In the genomic region with DNA sequence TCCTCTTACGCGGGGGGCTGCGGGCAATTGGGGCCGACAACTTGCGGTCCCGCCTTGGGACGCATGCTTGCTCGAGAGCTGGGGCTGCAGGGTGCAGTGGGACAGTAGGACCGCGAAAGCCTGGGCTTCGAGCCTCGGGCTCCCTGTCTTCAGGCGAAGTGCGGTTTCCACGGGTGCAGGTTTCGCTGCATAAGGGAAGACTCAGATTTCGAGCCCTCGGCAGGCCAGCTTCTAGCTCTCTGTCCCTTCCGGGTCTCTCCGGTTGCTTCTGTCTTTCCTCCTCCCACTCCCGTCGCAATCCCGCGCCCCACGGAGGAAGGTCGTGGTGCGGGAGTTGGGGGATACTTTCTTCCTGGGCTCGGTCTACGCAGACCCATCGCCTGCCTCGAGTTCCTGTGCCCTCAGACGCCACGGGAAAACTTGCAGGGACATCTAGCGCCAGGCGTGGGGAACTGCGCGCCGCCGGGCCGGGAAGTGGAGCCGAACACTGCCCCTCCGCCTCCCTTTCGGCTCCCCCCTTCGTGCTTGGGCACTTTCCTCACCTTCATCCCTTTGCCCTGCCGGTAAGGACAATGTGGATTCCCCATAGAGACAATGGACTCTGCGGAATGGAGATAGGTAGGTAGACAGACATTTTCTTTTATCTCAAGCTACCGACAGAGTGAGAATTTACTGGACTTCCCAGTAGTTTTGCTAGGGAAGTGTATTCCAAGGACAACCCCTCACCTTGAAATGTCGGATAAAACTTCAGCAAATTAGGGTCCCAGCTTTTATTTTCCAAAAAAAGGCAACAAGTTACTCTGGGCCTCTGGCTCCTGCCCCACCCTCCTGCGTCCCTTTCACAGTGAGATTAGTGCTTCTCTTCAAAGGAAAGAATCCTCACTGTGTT, we compare ENCODE assay signal across 8 cellular contexts. TPM values are rescaled to one million over a fixed set of nuclear protein-coding genes. Genes with fewer than 3 reads are reported as not detected.
A peak's percentile ranks its signal among the peaks of the same experiment; 100 is the strongest.
DNase-seq lines count a peak whose midpoint lies in the region; ATAC-seq and TF ChIP-seq lines count a peak whose summit lies in the region.

No MANE protein-coding gene starts in this region.

- H3K36me3 ChIP-seq in adrenal gland (replicated peaks in 1 of 2) = no peaks in the 10 kb centered on the region

- ATAC-seq in GM19023 (IDR thresholded peaks at IDR 0.05; ENCODE audit: unreplicated experiment) (peak; percentile 76), HG02840 (IDR thresholded peaks at IDR 0.05; ENCODE audit: low FRiP score, unreplicated experiment) (no peak), HG03159 (IDR thresholded peaks at IDR 0.05; ENCODE audit: unreplicated experiment) (no peak)

- DNase-seq in NCI-H2171 (lab: John Stamatoyannopoulos, UW) (peak; percentile 8), adrenal gland (peak; percentile 33 to 68 (median 55)), hepatic stellate cell (ENCODE audit: low spot score) (peak; percentile 73), retina (peak; percentile 91)

- H3K27ac ChIP-seq in C4-2B = no peak overlapping the region
- no peak overlapping the region for H3K27ac ChIP-seq in adrenal gland

- H3K4me1 ChIP-seq in adrenal gland (replicated peaks in 1 of 2) = peaks cover 4 to 17% of the 10 kb centered on the region in 2 donors

- TF ChIP-seq CTCF in C4-2B (conservative IDR thresholded peaks at IDR 0.05) = peak; percentile 90
- TF ChIP-seq CTCF in adrenal gland (IDR thresholded peaks at IDR 0.05) = peak; percentile 40 to 71 (median 62)

- intact Hi-C loops in adrenal gland (cut with DNase I) = loop anchor here in 1 of 2 donors (10.0 kb wide), 1 partner anchor 403 kb away; no protein-coding TSS in a partner anchor

- H3K9me3 ChIP-seq in adrenal gland (replicated peaks in 1 of 3) = no peaks in the 10 kb centered on the region

- peak overlapping the region in 1 of 4 donors; percentile 7 for H3K4me3 ChIP-seq in adrenal gland

- WGBS in adrenal gland, 4 donors = 3 to 7% (median 5%) methylated on average over 21 to 49 of the region's 49 CpGs

- TF ChIP-seq POLR2A in adrenal gland (IDR thresholded peaks at IDR 0.05) = no peak

- peaks cover 96% of the 10 kb centered on the region for H3K27me3 ChIP-seq in adrenal gland

RNA-seq across cellular contexts. Expression of a gene that starts 4.2 kb away (rescaled TPM):
- not detected for total RNA-seq in adrenal gland
- not detected for polyA plus RNA-seq in adrenal gland

RNA-seq across cellular contexts. Expression of a gene that starts 4.5 kb away (rescaled TPM):
- total RNA-seq in adrenal gland = not detected
- not detected for polyA plus RNA-seq in adrenal gland

RNA-seq across cellular contexts. Expression of a gene that starts 11.3 kb away (rescaled TPM):
- not detected for total RNA-seq in adrenal gland
- polyA plus RNA-seq in adrenal gland = not detected

RNA-seq across cellular contexts. Expression of a gene that starts 18.8 kb away (rescaled TPM):
- total RNA-seq in adrenal gland = not detected
- polyA plus RNA-seq in adrenal gland = not detected

RNA-seq across cellular contexts. Expression of a gene that starts 28.3 kb away (rescaled TPM):
- total RNA-seq in adrenal gland = under 1 TPM in 2 of 8 donors, not detected in 6; 0.14 to 0.23 TPM
- polyA plus RNA-seq in adrenal gland = under 1 TPM in 1 of 3 donors, not detected in 2; 0.11 TPM

Comparison
In these comparisons a context has a peak if more than half of its experiments do, and no peak if none do; other contexts are left out.
1. DNase-seq: peak in every context shown above with its lines; median percentile 91 in retina; 73 in hepatic stellate cell; 55 in adrenal gland; 8 in NCI-H2171.